Comparison of ENCODE assay signal across 1 cellular context in the genomic region with DNA sequence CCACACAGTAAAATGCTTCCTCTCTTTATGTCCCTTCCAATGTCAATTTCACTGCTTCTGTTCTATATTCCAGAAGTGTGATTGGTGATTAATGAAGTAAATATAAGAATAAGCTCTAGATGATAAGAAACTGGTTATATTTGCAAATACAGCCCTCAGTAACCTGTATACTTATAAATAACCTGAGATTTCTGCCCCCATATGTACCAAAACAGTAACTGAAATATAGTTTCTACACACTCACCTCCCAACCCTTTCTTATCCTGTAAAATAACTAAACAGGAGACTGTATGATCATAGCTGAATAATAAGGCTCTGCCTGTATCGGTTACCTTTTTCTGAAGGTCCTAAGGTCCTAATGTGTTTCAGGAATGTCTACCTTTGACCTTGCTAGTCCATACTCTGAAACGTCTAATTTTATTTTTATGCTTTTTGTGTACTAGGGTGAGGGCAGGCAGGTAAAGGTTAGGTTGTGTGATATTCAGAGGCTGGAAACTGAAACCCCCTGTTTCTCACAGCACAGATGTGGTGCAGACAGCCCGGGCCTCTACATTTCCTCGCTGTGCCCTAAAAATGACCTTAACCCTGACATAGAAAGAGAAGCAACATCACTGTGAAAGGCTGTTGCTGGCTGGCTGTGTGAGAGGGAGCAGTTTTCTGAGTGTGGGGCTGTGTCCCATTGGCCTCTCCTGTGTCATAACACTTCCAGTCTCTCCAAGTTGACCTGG.
TF ChIP-seq lines count a peak whose summit lies in the region.

No MANE protein-coding gene starts in this region.

TF ChIP-seq in WTC11, 78 proteins besides CTCF, POLR2A, EP300 and RAD21 (continued from another document):
- TF ChIP-seq, protein P1, sequence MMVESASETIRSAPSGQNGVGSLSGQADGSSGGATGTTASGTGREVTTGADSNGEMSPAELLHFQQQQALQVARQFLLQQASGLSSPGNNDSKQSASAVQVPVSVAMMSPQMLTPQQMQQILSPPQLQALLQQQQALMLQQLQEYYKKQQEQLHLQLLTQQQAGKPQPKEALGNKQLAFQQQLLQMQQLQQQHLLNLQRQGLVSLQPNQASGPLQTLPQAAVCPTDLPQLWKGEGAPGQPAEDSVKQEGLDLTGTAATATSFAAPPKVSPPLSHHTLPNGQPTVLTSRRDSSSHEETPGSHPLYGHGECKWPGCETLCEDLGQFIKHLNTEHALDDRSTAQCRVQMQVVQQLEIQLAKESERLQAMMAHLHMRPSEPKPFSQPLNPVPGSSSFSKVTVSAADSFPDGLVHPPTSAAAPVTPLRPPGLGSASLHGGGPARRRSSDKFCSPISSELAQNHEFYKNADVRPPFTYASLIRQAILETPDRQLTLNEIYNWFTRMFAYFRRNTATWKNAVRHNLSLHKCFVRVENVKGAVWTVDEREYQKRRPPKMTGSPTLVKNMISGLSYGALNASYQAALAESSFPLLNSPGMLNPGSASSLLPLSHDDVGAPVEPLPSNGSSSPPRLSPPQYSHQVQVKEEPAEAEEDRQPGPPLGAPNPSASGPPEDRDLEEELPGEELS (CRISPR knock-in tag; IDR thresholded peaks at IDR 0.05) = no peak
- TF ChIP-seq, protein P2, sequence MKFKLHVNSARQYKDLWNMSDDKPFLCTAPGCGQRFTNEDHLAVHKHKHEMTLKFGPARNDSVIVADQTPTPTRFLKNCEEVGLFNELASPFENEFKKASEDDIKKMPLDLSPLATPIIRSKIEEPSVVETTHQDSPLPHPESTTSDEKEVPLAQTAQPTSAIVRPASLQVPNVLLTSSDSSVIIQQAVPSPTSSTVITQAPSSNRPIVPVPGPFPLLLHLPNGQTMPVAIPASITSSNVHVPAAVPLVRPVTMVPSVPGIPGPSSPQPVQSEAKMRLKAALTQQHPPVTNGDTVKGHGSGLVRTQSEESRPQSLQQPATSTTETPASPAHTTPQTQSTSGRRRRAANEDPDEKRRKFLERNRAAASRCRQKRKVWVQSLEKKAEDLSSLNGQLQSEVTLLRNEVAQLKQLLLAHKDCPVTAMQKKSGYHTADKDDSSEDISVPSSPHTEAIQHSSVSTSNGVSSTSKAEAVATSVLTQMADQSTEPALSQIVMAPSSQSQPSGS (CRISPR knock-in tag; IDR thresholded peaks at IDR 0.05; ENCODE audit: borderline replicate concordance, low read depth) = no peak
- no peak for TF ChIP-seq SOX15 (CRISPR knock-in tag; IDR thresholded peaks at IDR 0.05)
- TF ChIP-seq ELF4 (CRISPR knock-in tag; IDR thresholded peaks at IDR 0.05; ENCODE audit: low read depth) = no peak
